In genomic region chr22:46178755-46179505, GRCh38 we compare ENCODE assay signal across 23 cellular contexts.
"Had no signal": no experiment of that assay in that cellular context is flagged by ENCODE, and none has a peak within 500 bp of the region (broad histone marks: within the 10 kb centered on the region; RNA-seq: fewer than 3 reads in every experiment).

No MANE protein-coding gene starts in this region.

- ATAC-seq: activated T-cell treated with anti-CD3 and anti-CD28 coated beads, Interleukin-2, amount 50 U/mL, for 4 hours; effector memory CD8-positive, alpha-beta T cell; gastroesophageal sphincter; naive thymus-derived CD4-positive, alpha-beta T cell; sciatic nerve; stimulated activated naive B cell treated with anti-CD40 and anti-IgM and Interleukin-4, amounts not matched to agents 10 μg/mL and 1 μg/mL and 100 μg/mL, for 72 hours had no signal

- H3K36me3 ChIP-seq: brain microvascular endothelial cell, colonic mucosa had no signal

- H3K27me3 Mint-ChIP-seq: activated naive CD8-positive, alpha-beta T cell; effector memory CD8-positive, alpha-beta T cell; naive thymus-derived CD4-positive, alpha-beta T cell; stimulated activated naive B cell treated with anti-CD40 and anti-IgM and Interleukin-4, amounts not matched to agents 10 μg/mL and 1 μg/mL and 100 μg/mL, for 72 hours had no signal

- H3K27ac Mint-ChIP-seq: activated naive CD8-positive, alpha-beta T cell; activated T-helper 2 cell treated with anti-CD3 and anti-CD28 coated beads, Interferon-gamma antibody, Interleukin-2, Interleukin-4, amounts not matched to agents 10 μg/mL and 5 μg/mL and 100 μg/mL, durations not matched to agents 14 hours and 24 hours and 36 hours; effector memory CD8-positive, alpha-beta T cell; naive thymus-derived CD4-positive, alpha-beta T cell; stimulated activated naive B cell treated with anti-CD40 and anti-IgM and Interleukin-4, amounts not matched to agents 10 μg/mL and 1 μg/mL and 100 μg/mL, for 72 hours had no signal

- DNase-seq: activated CD4-positive, alpha-beta T cell treated with anti-CD3 and anti-CD28 coated beads for 1 hour; activated CD4-positive, alpha-beta T cell treated with anti-CD3 and anti-CD28 coated beads, Interleukin-2, amount 50 U/mL, for 4 hours; activated CD8-positive, alpha-beta memory T cell treated with anti-CD3 and anti-CD28 coated beads, Interleukin-2, amount 50 U/mL, for 48 hours; activated naive CD4-positive, alpha-beta T cell; activated T-cell treated with anti-CD3 and anti-CD28 coated beads, Interleukin-2, amount 50 U/mL, for 4 hours; brain microvascular endothelial cell; central memory CD4-positive, alpha-beta T cell; colonic mucosa; dorsolateral prefrontal cortex; effector memory CD8-positive, alpha-beta T cell; heart right ventricle; naive thymus-derived CD4-positive, alpha-beta T cell; small intestine; stimulated activated naive B cell treated with anti-CD40 and anti-IgM and Interleukin-4, amounts not matched to agents 10 μg/mL and 1 μg/mL and 100 μg/mL, for 72 hours; transverse colon had no signal

- H3K27ac ChIP-seq: adrenal gland, ascending aorta, brain microvascular endothelial cell, colonic mucosa, dorsolateral prefrontal cortex, gastroesophageal sphincter, heart right ventricle, transverse colon, vagina had no signal

- H3K9me3 ChIP-seq: colonic mucosa had no signal

- H3K4me1 ChIP-seq: adrenal gland, ascending aorta, colonic mucosa, transverse colon, vagina had no signal

- H3K4me3 Mint-ChIP-seq: activated naive CD8-positive, alpha-beta T cell; activated T-cell treated with anti-CD3 and anti-CD28 coated beads, Interleukin-2, amount 50 U/mL, for 4 hours; effector memory CD8-positive, alpha-beta T cell; naive thymus-derived CD4-positive, alpha-beta T cell; stimulated activated naive B cell treated with anti-CD40 and anti-IgM and Interleukin-4, amounts not matched to agents 10 μg/mL and 1 μg/mL and 100 μg/mL, for 72 hours had no signal

- H3K4me3 ChIP-seq: adrenal gland, ascending aorta, colonic mucosa, dorsolateral prefrontal cortex, gastroesophageal sphincter, heart right ventricle, lung, transverse colon, vagina had no signal

- H3K27me3 ChIP-seq: adrenal gland, ascending aorta, brain microvascular endothelial cell, colonic mucosa, dorsolateral prefrontal cortex, gastroesophageal sphincter, heart right ventricle, transverse colon, vagina had no signal
